In the genomic region with DNA sequence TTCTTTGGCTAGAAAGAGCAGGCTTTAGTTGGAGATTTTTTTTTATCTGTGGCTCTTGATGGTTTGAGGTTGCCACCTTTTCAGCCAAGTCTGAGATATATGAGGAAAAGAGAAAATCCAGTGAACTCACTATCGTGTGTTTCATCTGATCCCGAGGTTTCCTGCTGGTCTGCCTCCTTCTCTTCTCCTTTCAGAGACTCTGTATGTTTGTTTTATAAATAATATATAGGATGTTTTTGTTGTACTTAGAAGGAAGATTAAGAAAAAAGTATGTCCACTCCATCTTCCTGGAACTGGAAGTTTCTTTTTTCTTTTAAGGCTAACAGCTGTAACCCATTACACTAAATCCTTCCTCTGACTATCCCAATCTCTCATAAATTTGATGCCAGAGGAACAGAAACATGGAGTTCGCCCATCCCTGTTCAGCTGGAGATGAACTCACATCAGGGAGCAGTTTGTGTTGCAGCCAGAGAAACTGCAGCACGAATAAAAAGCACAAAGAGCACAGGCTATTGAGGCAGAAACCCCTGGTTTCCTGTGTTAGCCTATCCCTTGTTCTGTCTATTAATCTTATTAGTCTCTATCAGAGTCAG, we compare ENCODE assay signal across 1 cellular context.
TF ChIP-seq lines count a peak whose summit lies in the region.

No MANE protein-coding gene starts in this region.

TF ChIP-seq in HepG2, 621 proteins besides CTCF, POLR2A, EP300 and RAD21:
- TF ChIP-seq ZNF773 (CRISPR knock-in tag; IDR thresholded peaks at IDR 0.05; ENCODE audit: borderline replicate concordance) (no peak), SRSF9 (IDR thresholded peaks at IDR 0.05; ENCODE audit: borderline replicate concordance, insufficient read depth, low read depth, low read length, poor library complexity, severe bottlenecking) (no peak), NRL (CRISPR knock-in tag; IDR thresholded peaks at IDR 0.05; ENCODE audit: borderline replicate concordance) (no peak), SMAD3 (CRISPR knock-in tag; IDR thresholded peaks at IDR 0.05) (no peak), ZNF569 (CRISPR knock-in tag; IDR thresholded peaks at IDR 0.05; ENCODE audit: borderline replicate concordance) (no peak), ZNF790 (CRISPR knock-in tag; IDR thresholded peaks at IDR 0.05; ENCODE audit: borderline replicate concordance) (no peak), NR3C1 (CRISPR knock-in tag; IDR thresholded peaks at IDR 0.05) (no peak), ZKSCAN5 (CRISPR knock-in tag; IDR thresholded peaks at IDR 0.05) (no peak), ZNF724P (CRISPR knock-in tag; IDR thresholded peaks at IDR 0.05; ENCODE audit: borderline replicate concordance) (no peak)
- TF ChIP-seq, protein P1, sequence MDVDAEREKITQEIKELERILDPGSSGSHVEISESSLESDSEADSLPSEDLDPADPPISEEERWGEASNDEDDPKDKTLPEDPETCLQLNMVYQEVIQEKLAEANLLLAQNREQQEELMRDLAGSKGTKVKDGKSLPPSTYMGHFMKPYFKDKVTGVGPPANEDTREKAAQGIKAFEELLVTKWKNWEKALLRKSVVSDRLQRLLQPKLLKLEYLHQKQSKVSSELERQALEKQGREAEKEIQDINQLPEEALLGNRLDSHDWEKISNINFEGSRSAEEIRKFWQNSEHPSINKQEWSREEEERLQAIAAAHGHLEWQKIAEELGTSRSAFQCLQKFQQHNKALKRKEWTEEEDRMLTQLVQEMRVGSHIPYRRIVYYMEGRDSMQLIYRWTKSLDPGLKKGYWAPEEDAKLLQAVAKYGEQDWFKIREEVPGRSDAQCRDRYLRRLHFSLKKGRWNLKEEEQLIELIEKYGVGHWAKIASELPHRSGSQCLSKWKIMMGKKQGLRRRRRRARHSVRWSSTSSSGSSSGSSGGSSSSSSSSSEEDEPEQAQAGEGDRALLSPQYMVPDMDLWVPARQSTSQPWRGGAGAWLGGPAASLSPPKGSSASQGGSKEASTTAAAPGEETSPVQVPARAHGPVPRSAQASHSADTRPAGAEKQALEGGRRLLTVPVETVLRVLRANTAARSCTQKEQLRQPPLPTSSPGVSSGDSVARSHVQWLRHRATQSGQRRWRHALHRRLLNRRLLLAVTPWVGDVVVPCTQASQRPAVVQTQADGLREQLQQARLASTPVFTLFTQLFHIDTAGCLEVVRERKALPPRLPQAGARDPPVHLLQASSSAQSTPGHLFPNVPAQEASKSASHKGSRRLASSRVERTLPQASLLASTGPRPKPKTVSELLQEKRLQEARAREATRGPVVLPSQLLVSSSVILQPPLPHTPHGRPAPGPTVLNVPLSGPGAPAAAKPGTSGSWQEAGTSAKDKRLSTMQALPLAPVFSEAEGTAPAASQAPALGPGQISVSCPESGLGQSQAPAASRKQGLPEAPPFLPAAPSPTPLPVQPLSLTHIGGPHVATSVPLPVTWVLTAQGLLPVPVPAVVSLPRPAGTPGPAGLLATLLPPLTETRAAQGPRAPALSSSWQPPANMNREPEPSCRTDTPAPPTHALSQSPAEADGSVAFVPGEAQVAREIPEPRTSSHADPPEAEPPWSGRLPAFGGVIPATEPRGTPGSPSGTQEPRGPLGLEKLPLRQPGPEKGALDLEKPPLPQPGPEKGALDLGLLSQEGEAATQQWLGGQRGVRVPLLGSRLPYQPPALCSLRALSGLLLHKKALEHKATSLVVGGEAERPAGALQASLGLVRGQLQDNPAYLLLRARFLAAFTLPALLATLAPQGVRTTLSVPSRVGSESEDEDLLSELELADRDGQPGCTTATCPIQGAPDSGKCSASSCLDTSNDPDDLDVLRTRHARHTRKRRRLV (CRISPR knock-in tag; IDR thresholded peaks at IDR 0.05), result no peak
